In genomic region chr4:63029380-63029779, GRCh38 we compare ENCODE assay signal across 7 cellular contexts.
"Had no signal": no experiment of that assay in that cellular context is flagged by ENCODE, and none has a peak within 500 bp of the region (broad histone marks: within the 10 kb centered on the region; RNA-seq: fewer than 3 reads in every experiment).

No MANE protein-coding gene starts in this region.

- ATAC-seq: K562 had no signal

- H3K4me3 Mint-ChIP-seq: IgD-negative memory B cell had no signal

- H3K27ac ChIP-seq: HL-60 had no signal

- H3K4me3 ChIP-seq: K562 had no signal

- H3K4me1 Mint-ChIP-seq: IgD-negative memory B cell had no signal

- H3K27me3 Mint-ChIP-seq: IgD-negative memory B cell had no signal

- FAIRE-seq: HTR-8/SVneo, K562 had no signal

- H3K27ac Mint-ChIP-seq: IgD-negative memory B cell had no signal

- DNase-seq: IMR-90, KBM-7, KG1 had no signal
